In the genomic region with DNA sequence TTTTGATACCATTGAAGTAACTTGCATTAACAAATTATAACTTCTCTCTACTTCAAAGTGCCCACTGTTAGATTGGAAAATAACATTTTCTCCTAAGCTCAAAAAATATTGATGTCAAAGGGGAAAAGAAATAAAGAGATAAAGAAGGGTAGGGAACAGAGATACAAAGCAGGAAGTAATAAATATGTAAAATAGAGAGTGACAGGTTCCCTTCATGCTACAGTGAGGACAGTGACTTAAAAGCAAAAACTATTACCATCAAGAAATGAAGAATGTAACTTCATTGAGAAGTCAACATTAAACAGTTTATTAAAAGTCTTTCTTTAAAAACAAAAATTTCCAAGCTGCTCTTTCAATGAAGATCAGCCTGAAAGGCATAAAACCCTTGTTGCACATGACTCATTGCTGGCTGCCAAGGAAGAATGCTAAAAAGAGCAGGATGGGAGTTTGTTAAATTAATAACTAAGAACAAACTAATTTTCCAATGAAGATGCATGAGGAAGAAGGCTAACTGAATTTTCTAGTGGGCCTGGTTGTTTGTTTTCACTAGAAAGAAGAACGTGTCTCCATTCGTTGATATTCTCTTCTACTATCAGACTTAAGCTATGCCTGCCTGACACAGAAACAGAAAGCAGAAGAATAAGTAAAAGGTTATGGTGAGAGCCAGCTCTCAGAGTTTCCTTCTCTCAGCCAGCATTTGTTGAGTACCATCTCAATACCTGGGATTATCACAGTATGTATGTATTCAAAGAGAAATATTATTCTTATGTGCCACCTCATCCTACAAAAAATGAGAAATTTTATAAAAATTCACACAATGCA, we compare ENCODE assay signal across 11 cellular contexts.
DNase-seq lines count a peak whose midpoint lies in the region; ATAC-seq and TF ChIP-seq lines count a peak whose summit lies in the region.
"Had no signal": no experiment of that assay in that cellular context is flagged by ENCODE, and none has a peak within 500 bp of the region (broad histone marks: within the 10 kb centered on the region; RNA-seq: fewer than 3 reads in every experiment).

No MANE protein-coding gene starts in this region.

- no peak overlapping the region for H3K27ac ChIP-seq in colonic mucosa
- H3K27ac ChIP-seq: dorsolateral prefrontal cortex, spleen had no signal

- intact Hi-C loops in colonic mucosa (cut with DNase I) = no loop called here

- ATAC-seq in GM19397 (IDR thresholded peaks at IDR 0.05; ENCODE audit: unreplicated experiment) = peak; percentile 83
- peak; percentile 74 for ATAC-seq in HG02981 (IDR thresholded peaks at IDR 0.05; ENCODE audit: unreplicated experiment)
- peak; percentile 72 for ATAC-seq in SK-N-SH treated with all-trans-retinoic acid at 6 μM for 48 hours
- no peak for ATAC-seq in GM21360 (IDR thresholded peaks at IDR 0.05; ENCODE audit: unreplicated experiment)
- ATAC-seq: left cardiac atrium had no signal

- no peak overlapping the region for H3K4me3 ChIP-seq in AG10803 (ENCODE audit: low read length)
- no peak overlapping the region for H3K4me3 ChIP-seq in colonic mucosa
- H3K4me3 ChIP-seq: dorsolateral prefrontal cortex, spleen had no signal

- H3K9me3 ChIP-seq in colonic mucosa = no peaks in the 10 kb centered on the region
- H3K9me3 ChIP-seq: spleen had no signal

- no peak overlapping the region for H3K9ac ChIP-seq in colonic mucosa (ENCODE audit: low read depth in 2 of 2, low read length in 2 of 2)

- DNase-seq in AG10803 (ENCODE audit: low read depth) = peak; percentile 52
- no peak for DNase-seq in pons (ENCODE audit: low spot score)
- DNase-seq in COR-L47 (lab: John Stamatoyannopoulos, UW) = no peak
- no peak for DNase-seq in colonic mucosa
- DNase-seq: dorsolateral prefrontal cortex, left cardiac atrium, spleen had no signal

- no peaks in the 10 kb centered on the region for H3K4me1 ChIP-seq in colonic mucosa

- TF ChIP-seq CTCF in AG10803 (conservative IDR thresholded peaks at IDR 0.05; ENCODE audit: low read length) (no peak), colonic mucosa (IDR thresholded peaks at IDR 0.05) (no peak)

- H3K36me3 ChIP-seq in colonic mucosa = no peaks in the 10 kb centered on the region
- H3K36me3 ChIP-seq: spleen had no signal

- no peaks in the 10 kb centered on the region for H3K27me3 ChIP-seq in colonic mucosa
- H3K27me3 ChIP-seq: spleen had no signal

TF ChIP-seq in SK-N-SH treated with all-trans-retinoic acid at 6 μM for 48 hours, 23 proteins besides CTCF, POLR2A, EP300 and RAD21:
- TF ChIP-seq ZC3H10 (CRISPR knock-in tag; IDR thresholded peaks at IDR 0.05) = peak; percentile 57
- TF ChIP-seq, protein P1, sequence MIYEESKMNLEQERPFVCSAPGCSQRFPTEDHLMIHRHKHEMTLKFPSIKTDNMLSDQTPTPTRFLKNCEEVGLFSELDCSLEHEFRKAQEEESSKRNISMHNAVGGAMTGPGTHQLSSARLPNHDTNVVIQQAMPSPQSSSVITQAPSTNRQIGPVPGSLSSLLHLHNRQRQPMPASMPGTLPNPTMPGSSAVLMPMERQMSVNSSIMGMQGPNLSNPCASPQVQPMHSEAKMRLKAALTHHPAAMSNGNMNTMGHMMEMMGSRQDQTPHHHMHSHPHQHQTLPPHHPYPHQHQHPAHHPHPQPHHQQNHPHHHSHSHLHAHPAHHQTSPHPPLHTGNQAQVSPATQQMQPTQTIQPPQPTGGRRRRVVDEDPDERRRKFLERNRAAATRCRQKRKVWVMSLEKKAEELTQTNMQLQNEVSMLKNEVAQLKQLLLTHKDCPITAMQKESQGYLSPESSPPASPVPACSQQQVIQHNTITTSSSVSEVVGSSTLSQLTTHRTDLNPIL (CRISPR knock-in tag; IDR thresholded peaks at IDR 0.05; ENCODE audit: low read depth) = 0 out of 2 replicates have a peak, but pooled peaks have one; percentile 34
- TF ChIP-seq, protein P2, sequence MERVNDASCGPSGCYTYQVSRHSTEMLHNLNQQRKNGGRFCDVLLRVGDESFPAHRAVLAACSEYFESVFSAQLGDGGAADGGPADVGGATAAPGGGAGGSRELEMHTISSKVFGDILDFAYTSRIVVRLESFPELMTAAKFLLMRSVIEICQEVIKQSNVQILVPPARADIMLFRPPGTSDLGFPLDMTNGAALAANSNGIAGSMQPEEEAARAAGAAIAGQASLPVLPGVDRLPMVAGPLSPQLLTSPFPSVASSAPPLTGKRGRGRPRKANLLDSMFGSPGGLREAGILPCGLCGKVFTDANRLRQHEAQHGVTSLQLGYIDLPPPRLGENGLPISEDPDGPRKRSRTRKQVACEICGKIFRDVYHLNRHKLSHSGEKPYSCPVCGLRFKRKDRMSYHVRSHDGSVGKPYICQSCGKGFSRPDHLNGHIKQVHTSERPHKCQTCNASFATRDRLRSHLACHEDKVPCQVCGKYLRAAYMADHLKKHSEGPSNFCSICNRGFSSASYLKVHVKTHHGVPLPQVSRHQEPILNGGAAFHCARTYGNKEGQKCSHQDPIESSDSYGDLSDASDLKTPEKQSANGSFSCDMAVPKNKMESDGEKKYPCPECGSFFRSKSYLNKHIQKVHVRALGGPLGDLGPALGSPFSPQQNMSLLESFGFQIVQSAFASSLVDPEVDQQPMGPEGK (CRISPR knock-in tag; IDR thresholded peaks at IDR 0.05; ENCODE audit: borderline replicate concordance) = no peak
- TF ChIP-seq ISL1 (CRISPR knock-in tag; IDR thresholded peaks at IDR 0.05) = peak; percentile 55
- TF ChIP-seq ZFP3 (CRISPR knock-in tag; IDR thresholded peaks at IDR 0.05) = peak; percentile 9; the same call in 1 of the 2 replicates
